In the genomic region with DNA sequence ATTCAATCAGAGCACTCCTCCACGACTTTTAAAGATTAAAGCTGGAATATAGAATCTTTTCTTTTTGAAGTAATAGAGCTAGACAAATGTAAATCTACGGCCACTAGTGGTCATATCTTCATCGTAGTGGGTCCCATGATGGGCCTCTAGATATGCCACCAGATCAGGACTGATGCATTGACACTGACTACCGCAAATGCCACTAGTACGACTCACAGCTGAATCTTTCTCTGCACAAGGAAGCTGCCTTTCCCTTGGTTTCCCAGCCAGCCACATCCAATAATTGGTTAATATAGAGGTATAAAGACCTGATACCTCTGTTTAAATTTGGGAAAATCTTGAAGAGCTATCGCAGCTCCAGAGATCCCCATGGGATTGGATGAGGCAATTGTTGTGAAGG, we compare ENCODE assay signal across 20 cellular contexts. TPM values are rescaled to one million over a fixed set of nuclear protein-coding genes. Genes with fewer than 3 reads are reported as not detected.
DNase-seq lines count a peak whose midpoint lies in the region; TF ChIP-seq lines count a peak whose summit lies in the region.
"Had no signal": no experiment of that assay in that cellular context is flagged by ENCODE, and none has a peak within 500 bp of the region (broad histone marks: within the 10 kb centered on the region; RNA-seq: fewer than 3 reads in every experiment).

No MANE protein-coding gene starts in this region.

- DNase-seq in AG20443 (ENCODE audit: low spot score) (peak; percentile 43), LoVo (ENCODE audit: low spot score) (peak; percentile 22), brain microvascular endothelial cell (peak; percentile 51), mesenchymal stem cell (peak; percentile 42), osteocyte (ENCODE audit: extremely low spot score, unreplicated experiment) (no peak), A673 (ENCODE audit: low spot score) (no peak), NCI-H1694 treated with DMSO at 0.1 percent for 48 hours (lab: John Stamatoyannopoulos, UW) (no peak), midbrain (lab: John Stamatoyannopoulos, UW) (no peak)
- DNase-seq: 8988T; CD8-positive, alpha-beta memory T cell; DMS79; NCI-H1105 treated with DMSO at 0.1 percent for 48 hours; NCI-H2029; NCI-H2171; NCI-H446; NK-92 treated with Interleukin-12 subunit alpha and Interleukin-12 subunit beta, amount 100 ng/mL, for 24 hours; SJCRH30; SW 1271 had no signal

- no peak overlapping the region for H2BK5ac ChIP-seq in mesenchymal stem cell (ENCODE audit: low read depth, low read length, poor library complexity, severe bottlenecking)

- H3K79me1 ChIP-seq in mesenchymal stem cell (replicated peaks; ENCODE audit: low read length, poor library complexity, severe bottlenecking): no peaks in the 10 kb centered on the region

- H3K9me3 ChIP-seq in mesenchymal stem cell (ENCODE audit: control insufficient read depth, low read length) (no peaks in the 10 kb centered on the region), A673 (ENCODE audit: low read depth, low read length, poor library complexity, severe bottlenecking) (no peaks in the 10 kb centered on the region)
- H3K9me3 ChIP-seq: BLaER1 treated with 17β-estradiol and CSF1 and Interleukin-3, amounts not matched to agents 10 nM and 100 nM; SJCRH30 had no signal

- H3K4me3 ChIP-seq in brain microvascular endothelial cell (ENCODE audit: low read depth, low read length): no peak overlapping the region
- no peak overlapping the region for H3K4me3 ChIP-seq in mesenchymal stem cell (ENCODE audit: insufficient read depth in 1 of 2, low read depth in 1 of 2, low read length in 2 of 2)
- no peak overlapping the region for H3K4me3 ChIP-seq in A673 (ENCODE audit: low read depth, low read length, poor library complexity, severe bottlenecking)
- H3K4me3 ChIP-seq: BLaER1 treated with 17β-estradiol and CSF1 and Interleukin-3, amounts not matched to agents 10 nM and 100 nM; GM23338; SJCRH30 had no signal

- no peak overlapping the region for H3K27ac ChIP-seq in brain microvascular endothelial cell
- H3K27ac ChIP-seq in mesenchymal stem cell (ENCODE audit: low read length, poor library complexity, severe bottlenecking): no peak overlapping the region
- no peak overlapping the region for H3K27ac ChIP-seq in A673 (ENCODE audit: low read depth, low read length, poor library complexity, severe bottlenecking)
- H3K27ac ChIP-seq: BLaER1 treated with 17β-estradiol and CSF1 and Interleukin-3, amounts not matched to agents 10 nM and 100 nM; SJCRH30 had no signal

- H3K27me3 ChIP-seq in brain microvascular endothelial cell (replicated peaks) (no peaks in the 10 kb centered on the region), mesenchymal stem cell (ENCODE audit: control insufficient read depth in 1 of 2, insufficient read depth in 1 of 2, low read length in 2 of 2) (no peaks in the 10 kb centered on the region), A673 (replicated peaks; ENCODE audit: insufficient read depth, low read depth, low read length, poor library complexity) (peaks cover 13% of the 10 kb centered on the region)
- H3K27me3 ChIP-seq: BLaER1 treated with 17β-estradiol and CSF1 and Interleukin-3, amounts not matched to agents 10 nM and 100 nM had no signal

- H3K27ac Mint-ChIP-seq in osteocyte (ENCODE audit: unreplicated experiment): no peak overlapping the region
- H3K27ac Mint-ChIP-seq: GM23338 had no signal

- no peaks in the 10 kb centered on the region for H3K36me3 ChIP-seq in brain microvascular endothelial cell (replicated peaks)
- no peaks in the 10 kb centered on the region for H3K36me3 ChIP-seq in mesenchymal stem cell (ENCODE audit: control insufficient read depth in 1 of 2, insufficient read depth in 2 of 2, low read depth in 1 of 2, low read length in 2 of 2)
- no peaks in the 10 kb centered on the region for H3K36me3 ChIP-seq in A673 (ENCODE audit: insufficient read depth, low read length, poor library complexity, severe bottlenecking)
- H3K36me3 ChIP-seq: BLaER1 treated with 17β-estradiol and CSF1 and Interleukin-3, amounts not matched to agents 10 nM and 100 nM; SJCRH30 had no signal

- POLR2A ChIA-PET in A673 (lab: Charles Lee; ENCODE audit: low non-redundant PET): no interaction called here

- no peak overlapping the region for H4K8ac ChIP-seq in mesenchymal stem cell (ENCODE audit: low read length)

- H3K36me3 Mint-ChIP-seq in osteocyte (ENCODE audit: unreplicated experiment): no peaks in the 10 kb centered on the region
- H3K36me3 Mint-ChIP-seq: CD8-positive, alpha-beta memory T cell had no signal

- peaks cover 5% of the 10 kb centered on the region for H3K4me1 ChIP-seq in mesenchymal stem cell (ENCODE audit: control insufficient read depth, insufficient read depth, low read depth, low read length)
- no peaks in the 10 kb centered on the region for H3K4me1 ChIP-seq in A673 (ENCODE audit: insufficient read depth, low read length, poor library complexity, severe bottlenecking)
- H3K4me1 ChIP-seq: SJCRH30 had no signal

- no peak overlapping the region for H3K4me2 ChIP-seq in mesenchymal stem cell (ENCODE audit: low read length, poor library complexity, severe bottlenecking)
- H3K4me2 ChIP-seq: BLaER1 treated with 17β-estradiol and CSF1 and Interleukin-3, amounts not matched to agents 10 nM and 100 nM; GM23338 had no signal

- in situ Hi-C loops in brain microvascular endothelial cell (cut with HindIII; ENCODE audit: low pct_ligation_motif_present, low sequenced_read_pairs): no loop called here

- no peak overlapping the region for H3K18ac ChIP-seq in mesenchymal stem cell (ENCODE audit: low read depth in 1 of 2, low read length in 2 of 2)

- no peak overlapping the region for H2BK120ac ChIP-seq in mesenchymal stem cell (ENCODE audit: low read depth, low read length)

- no peak overlapping the region for H2BK15ac ChIP-seq in mesenchymal stem cell (ENCODE audit: low read depth, poor library complexity, severe bottlenecking)

- H3K4me1 Mint-ChIP-seq in osteocyte (ENCODE audit: unreplicated experiment): peaks cover 13% of the 10 kb centered on the region
- H3K4me1 Mint-ChIP-seq: CD8-positive, alpha-beta memory T cell; GM23338 had no signal

- H3K14ac ChIP-seq in mesenchymal stem cell (ENCODE audit: low read length in 2 of 2): no peak overlapping the region

- no peak overlapping the region for H4K91ac ChIP-seq in mesenchymal stem cell (ENCODE audit: low read length)

- H3K4me3 Mint-ChIP-seq in osteocyte (ENCODE audit: unreplicated experiment): no peak overlapping the region
- H3K4me3 Mint-ChIP-seq: CD8-positive, alpha-beta memory T cell; GM23338 had no signal

- TF ChIP-seq CTCF in brain microvascular endothelial cell (IDR thresholded peaks at IDR 0.05; ENCODE audit: low read depth, low read length, missing control alignments): no peak
- TF ChIP-seq CTCF in osteocyte (IDR thresholded peaks at IDR 0.05): no peak
- TF ChIP-seq CTCF in A673 (conservative IDR thresholded peaks at IDR 0.05; ENCODE audit: low read depth, low read length): no peak

- peak overlapping the region in 1 of 2 experiments; percentile 25 for H3K4ac ChIP-seq in mesenchymal stem cell (ENCODE audit: low read depth in 1 of 2, low read length in 2 of 2)

- H3K9me3 Mint-ChIP-seq in osteocyte (ENCODE audit: unreplicated experiment): no peaks in the 10 kb centered on the region
- H3K9me3 Mint-ChIP-seq: CD8-positive, alpha-beta memory T cell; GM23338 had no signal

- H2AK5ac ChIP-seq in mesenchymal stem cell (ENCODE audit: low read length, severe bottlenecking): no peak overlapping the region

- CTCF ChIA-PET in A673 (lab: Charles Lee): interaction anchor here (0.6 kb wide), 1 partner anchor 353 kb away, joined by 3 read pairs; a partner anchor contains a TSS

- intact Hi-C loops in A673 (cut with micrococcal nuclease; ENCODE audit: unreplicated experiment): no loop called here

- no peak overlapping the region for H2BK12ac ChIP-seq in mesenchymal stem cell (ENCODE audit: low read length in 2 of 2)

- 68% methylated on average over 3 of the region's 6 CpGs for WGBS in mesenchymal stem cell

- BruUV-seq in A673 (replicated peaks; lab: Mats Ljungman, UMichigan): no TSS peak

- H2AFZ ChIP-seq in mesenchymal stem cell (ENCODE audit: low read depth, low read length): no peak overlapping the region
- H2AFZ ChIP-seq: GM23338 had no signal

- no peaks in the 10 kb centered on the region for H3K27me3 Mint-ChIP-seq in osteocyte (ENCODE audit: unreplicated experiment)

- H3K23ac ChIP-seq in mesenchymal stem cell (ENCODE audit: low read length in 2 of 2): no peak overlapping the region

- no peak overlapping the region for H3K9ac ChIP-seq in mesenchymal stem cell (ENCODE audit: low read length)
- H3K9ac ChIP-seq: BLaER1 treated with 17β-estradiol and CSF1 and Interleukin-3, amounts not matched to agents 10 nM and 100 nM had no signal

RNA-seq across cellular contexts. Expression of a gene that starts 37.8 kb away (rescaled TPM):
- 0.87 TPM for polyA plus RNA-seq in mesenchymal stem cell (2013, experiment 1 of 2)
- 0.89 TPM for polyA plus RNA-seq in mesenchymal stem cell (2013, experiment 2 of 2)
- total RNA-seq in osteocyte (6.6 and 7.1 TPM in 2 replicates), A673 (2021) (not detected in 2 replicates)

Comparison
In these comparisons a context has a peak if more than half of its experiments do, and no peak if none do; other contexts are left out.
1. DNase-seq: peak in AG20443 (single experiment), LoVo (single experiment), brain microvascular endothelial cell (single experiment) and mesenchymal stem cell (single experiment); none in osteocyte (single experiment), A673 (single experiment), NCI-H1694 treated with DMSO at 0.1 percent for 48 hours (single experiment) and midbrain (single experiment).